In the genomic region with DNA sequence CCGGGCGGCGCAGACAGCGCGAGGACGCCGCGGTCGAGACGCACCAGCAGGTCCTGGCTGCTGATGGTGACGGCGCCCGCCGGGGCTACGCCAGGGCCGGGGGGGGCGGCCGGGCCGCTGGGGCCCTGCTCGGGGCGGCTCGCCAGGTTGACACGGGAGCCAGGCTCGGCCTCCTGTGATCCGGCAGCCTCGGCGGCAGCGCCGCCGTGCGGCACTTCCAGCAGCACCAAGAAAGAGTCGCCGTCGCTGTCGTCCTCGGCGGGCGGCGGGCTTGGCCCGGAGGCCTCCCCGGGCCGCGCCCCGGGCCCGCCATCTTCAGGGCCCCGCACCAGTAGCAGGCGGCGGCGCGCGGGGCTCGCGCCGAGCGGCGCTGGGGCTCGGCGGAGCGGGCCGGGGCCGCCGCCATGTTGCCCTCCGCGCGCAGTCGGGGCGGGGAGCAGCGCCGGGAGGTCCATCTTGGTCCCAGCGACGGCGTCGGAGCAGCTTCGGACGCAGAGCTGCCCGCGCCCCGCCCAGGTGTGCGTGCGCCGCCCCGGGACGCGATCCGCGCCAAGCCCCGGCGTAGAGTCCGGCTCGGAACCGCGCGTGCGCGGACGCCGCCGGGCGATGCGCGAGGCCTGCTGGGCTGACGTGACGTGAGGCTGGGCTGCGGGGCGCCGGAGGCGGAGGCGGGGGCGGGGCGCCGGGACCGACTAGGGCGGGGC, we compare ENCODE assay signal across 8 cellular contexts. TPM values are rescaled to one million over a fixed set of nuclear protein-coding genes. Genes with fewer than 3 reads are reported as not detected.
A peak's percentile ranks its signal among the peaks of the same experiment; 100 is the strongest.
DNase-seq lines count a peak whose midpoint lies in the region; ATAC-seq and TF ChIP-seq lines count a peak whose summit lies in the region.

Gene ZXDC, minus strand, starts transcription at position 481 of the 704 bp plus-strand sequence. Its CDS starts 26 bp downstream, at position 455.

- no peaks in the 10 kb centered on the region for H3K27me3 Mint-ChIP-seq in dendritic cell treated with granulocyte-macrophage colony-stimulating factor and Interleukin-4, amounts not matched to agents 40 ng/mL and 50 ng/mL, for 4 days

- peak within 1 kb of the TSS; percentile 95 for H3K27ac ChIP-seq in liver (ENCODE audit: low read depth in 1 of 2, low read length in 2 of 2)

- peaks cover 2 to 8% (median 5%) of the 10 kb centered on the region in 4 donors for H3K36me3 ChIP-seq in liver (ENCODE audit: control insufficient read depth in 4 of 4, insufficient read depth in 3 of 4, low read depth in 1 of 4, low read length in 3 of 4)

- no peaks in the 10 kb centered on the region for H3K9me3 ChIP-seq in liver (ENCODE audit: control insufficient read depth in 4 of 4, low read length in 3 of 4)

- intact Hi-C loops in dendritic cell treated with granulocyte-macrophage colony-stimulating factor and Interleukin-4, amounts not matched to agents 40 ng/mL and 50 ng/mL, for 4 days (cut with micrococcal nuclease), result loop anchor here (10.0 kb wide), 1 partner anchor 121 kb away; the partner anchor contains the start of gene KLF15

- TF ChIP-seq RAD21 in liver (IDR thresholded peaks at IDR 0.05), result peak in 1 of 2 donors; percentile 22

- peak within 1 kb of the TSS; percentile 70 to 89 (median 85) for H3K4me3 ChIP-seq in liver (ENCODE audit: low read depth in 1 of 3, low read length in 3 of 3)

- H3K4me1 Mint-ChIP-seq in dendritic cell treated with granulocyte-macrophage colony-stimulating factor and Interleukin-4, amounts not matched to agents 40 ng/mL and 50 ng/mL, for 4 days (ENCODE audit: low read depth), result peaks cover 42% of the 10 kb centered on the region

- TF ChIP-seq CTCF in liver (IDR thresholded peaks at IDR 0.05; ENCODE audit: low read depth, low read length, missing input control), result peak; percentile 37

- peak; percentile 81 for ATAC-seq in GM19372 (IDR thresholded peaks at IDR 0.05; ENCODE audit: low read depth, unreplicated experiment)
- peak; percentile 77 for ATAC-seq in HG03521 (IDR thresholded peaks at IDR 0.05; ENCODE audit: unreplicated experiment)

- peak; percentile 98 for DNase-seq in CD1c-positive myeloid dendritic cell (ENCODE audit: extremely low spot score)
- DNase-seq in NCI-H748 treated with DMSO at 0.1 percent for 48 hours (lab: John Stamatoyannopoulos, UW), result peak; percentile 44
- peak; percentile 85 to 90 for DNase-seq in activated CD4-positive, alpha-beta T cell treated with anti-CD3 and anti-CD28 coated beads, Interleukin-2, amount 50 U/mL, for 4 hours
- peak; percentile 93 for DNase-seq in stimulated activated CD4-positive, alpha-beta T cell treated with anti-CD3 and anti-CD28 coated beads, Interleukin-4, amount 100 ng/mL, for 1 hour

- peaks cover 0 to 43% (median 26%) of the 10 kb centered on the region in 4 donors for H3K4me1 ChIP-seq in liver (ENCODE audit: control insufficient read depth in 4 of 4, insufficient read depth in 4 of 4, low read length in 3 of 4)

- H3K9ac ChIP-seq in liver (ENCODE audit: low read depth in 1 of 2, low read length in 2 of 2), result peak within 1 kb of the TSS; percentile 72 to 95

- no peaks in the 10 kb centered on the region for H3K27me3 ChIP-seq in liver (ENCODE audit: control insufficient read depth in 4 of 4, insufficient read depth in 4 of 4, low read length in 3 of 4)

- H3K4me3 Mint-ChIP-seq in dendritic cell treated with granulocyte-macrophage colony-stimulating factor and Interleukin-4, amounts not matched to agents 40 ng/mL and 50 ng/mL, for 4 days, result peak within 1 kb of the TSS; percentile 80

- under 1% methylated on average over 113 of the region's 113 CpGs for WGBS in liver

- H3K27ac Mint-ChIP-seq in dendritic cell treated with granulocyte-macrophage colony-stimulating factor and Interleukin-4, amounts not matched to agents 40 ng/mL and 50 ng/mL, for 4 days, result peak within 1 kb of the TSS; percentile 87

- H3K36me3 Mint-ChIP-seq in dendritic cell treated with granulocyte-macrophage colony-stimulating factor and Interleukin-4, amounts not matched to agents 40 ng/mL and 50 ng/mL, for 4 days (ENCODE audit: low read depth), result peaks cover 32% of the 10 kb centered on the region

- H3K9me3 Mint-ChIP-seq in dendritic cell treated with granulocyte-macrophage colony-stimulating factor and Interleukin-4, amounts not matched to agents 40 ng/mL and 50 ng/mL, for 4 days, result no peaks in the 10 kb centered on the region

TF ChIP-seq in liver, 16 proteins besides CTCF, POLR2A, EP300 and RAD21:
- no peak for TF ChIP-seq TAF1 (conservative IDR thresholded peaks at IDR 0.05)
- TF ChIP-seq YY1 (IDR thresholded peaks at IDR 0.05), result peak; percentile 66

RNA-seq across cellular contexts. Expression of gene ZXDC, which starts in this region (rescaled TPM):
- 10 to 100 TPM; 17.2 to 42.3 TPM for total RNA-seq in liver
- polyA plus RNA-seq in liver, result 10 to 100 TPM in 1 of 2 donors, 1 to 10 TPM in 1; 7.0 to 10.5 TPM

Comparison
In these comparisons a context has a peak if more than half of its experiments do, and no peak if none do; other contexts are left out.
1. Peak in every context shown above with its lines: DNase-seq, ATAC-seq, H3K4me3 ChIP-seq and H3K27ac ChIP-seq.
2. DNase-seq: peak in every context shown above with its lines; median percentile 98 in CD1c-positive myeloid dendritic cell; 93 in stimulated activated CD4-positive, alpha-beta T cell treated with anti-CD3 and anti-CD28 coated beads, Interleukin-4, amount 100 ng/mL, for 1 hour; 88 in activated CD4-positive, alpha-beta T cell treated with anti-CD3 and anti-CD28 coated beads, Interleukin-2, amount 50 U/mL, for 4 hours; 44 in NCI-H748 treated with DMSO at 0.1 percent for 48 hours.